14 cellular contexts compared by ENCODE assay signal in the genomic region with DNA sequence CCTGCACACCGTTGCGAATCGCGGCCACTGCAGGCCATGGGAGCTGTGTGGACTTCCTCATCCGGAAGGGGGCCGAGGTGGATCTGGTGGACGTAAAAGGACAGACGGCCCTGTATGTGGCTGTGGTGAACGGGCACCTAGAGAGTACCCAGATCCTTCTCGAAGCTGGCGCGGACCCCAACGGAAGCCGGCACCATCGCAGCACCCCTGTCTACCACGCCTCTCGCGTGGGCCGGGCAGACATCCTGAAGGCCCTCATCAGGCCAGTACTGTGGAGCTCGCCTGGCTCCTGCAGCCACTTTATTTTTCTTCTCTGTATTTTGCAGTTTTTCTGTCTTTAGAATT. TPM values are rescaled to one million over a fixed set of nuclear protein-coding genes. Genes with fewer than 3 reads are reported as not detected.
DNase-seq lines count a peak whose midpoint lies in the region; ATAC-seq, FAIRE-seq and TF ChIP-seq lines count a peak whose summit lies in the region.
"Had no signal": no experiment of that assay in that cellular context is flagged by ENCODE, and none has a peak within 500 bp of the region (broad histone marks: within the 10 kb centered on the region; RNA-seq: fewer than 3 reads in every experiment).

No MANE protein-coding gene starts in this region.

- peaks cover 67% of the 10 kb centered on the region for H3K4me1 ChIP-seq in HepG2 (ENCODE audit: insufficient read depth, low read length)
- H3K4me1 ChIP-seq in right lobe of liver: peaks cover 0 to 22% (median 9%) of the 10 kb centered on the region in 4 donors
- peaks cover 68% of the 10 kb centered on the region for H3K4me1 ChIP-seq in SJSA1 (replicated peaks)
- no peaks in the 10 kb centered on the region for H3K4me1 ChIP-seq in endodermal cell (ENCODE audit: control insufficient read depth, insufficient read depth, low read length)

- DNase-seq in HepG2 (ENCODE audit: low spot score) (no peak), right lobe of liver (no peak), SJSA1 (ENCODE audit: low read depth in 1 of 2, low spot score in 2 of 2) (no peak), endodermal cell (no peak), COLO668 (lab: John Stamatoyannopoulos, UW; ENCODE audit: unreplicated experiment) (no peak), EL (no peak), progenitor cell of endocrine pancreas (ENCODE audit: low spot score, unreplicated experiment) (no peak)
- DNase-seq in stimulated activated naive B cell treated with anti-CD40 and anti-IgM and Interleukin-4, amounts not matched to agents 10 μg/mL and 1 μg/mL and 100 μg/mL, for 72 hours: no peak
- DNase-seq: C1 segment of cervical spinal cord, MG63, NCI-H1092 treated with DMSO at 0.1 percent for 48 hours, NCI-H1694 treated with DMSO at 0.1 percent for 48 hours, NCI-H345, NCI-H526 treated with DMSO at 0.1 percent for 48 hours had no signal

- peak overlapping the region; percentile 83 for H3K27ac Mint-ChIP-seq in endodermal cell
- peak overlapping the region; percentile 2 for H3K27ac Mint-ChIP-seq in stimulated activated naive B cell treated with anti-CD40 and anti-IgM and Interleukin-4, amounts not matched to agents 10 μg/mL and 1 μg/mL and 100 μg/mL, for 72 hours
- H3K27ac Mint-ChIP-seq in progenitor cell of endocrine pancreas: no peak overlapping the region

- H3K27me3 ChIP-seq in HepG2 (ENCODE audit: control insufficient read depth in 1 of 2, insufficient read depth in 2 of 2, low read length in 2 of 2): no peaks in the 10 kb centered on the region
- H3K27me3 ChIP-seq in right lobe of liver: no peaks in the 10 kb centered on the region
- no peaks in the 10 kb centered on the region for H3K27me3 ChIP-seq in SJSA1 (replicated peaks)
- no peaks in the 10 kb centered on the region for H3K27me3 ChIP-seq in endodermal cell (ENCODE audit: control insufficient read depth, insufficient read depth, low read length, poor library complexity, severe bottlenecking)
- H3K27me3 ChIP-seq: MG63 had no signal

- H3K4me3 ChIP-seq in HepG2 (replicated peaks in 1 of 3; ENCODE audit: insufficient read depth in 1 of 3, low read depth in 2 of 3, low read length in 3 of 3) (no peak overlapping the region), right lobe of liver (no peak overlapping the region), SJSA1 (no peak overlapping the region), endodermal cell (ENCODE audit: low read length) (no peak overlapping the region)
- H3K4me3 ChIP-seq: MG63 had no signal

- no peak overlapping the region for H2AFZ ChIP-seq in HepG2 (ENCODE audit: low read length)

- no TSS peak for BruUV-seq in HepG2 (replicated peaks; lab: Mats Ljungman, UMichigan)

- no peaks in the 10 kb centered on the region for H3K27me3 Mint-ChIP-seq in endodermal cell (ENCODE audit: insufficient read depth)
- H3K27me3 Mint-ChIP-seq in stimulated activated naive B cell treated with anti-CD40 and anti-IgM and Interleukin-4, amounts not matched to agents 10 μg/mL and 1 μg/mL and 100 μg/mL, for 72 hours: no peaks in the 10 kb centered on the region
- H3K27me3 Mint-ChIP-seq in progenitor cell of endocrine pancreas: no peaks in the 10 kb centered on the region

- POLR2A ChIA-PET in HepG2 (lab: Yijun Ruan, JAX): interaction anchor here (2.1 kb wide), 1 partner anchor 14 kb away, joined by 5 read pairs; no protein-coding TSS in a partner anchor

- no peak overlapping the region for H3K4me3 Mint-ChIP-seq in endodermal cell
- H3K4me3 Mint-ChIP-seq in stimulated activated naive B cell treated with anti-CD40 and anti-IgM and Interleukin-4, amounts not matched to agents 10 μg/mL and 1 μg/mL and 100 μg/mL, for 72 hours: no peak overlapping the region
- no peak overlapping the region for H3K4me3 Mint-ChIP-seq in progenitor cell of endocrine pancreas (ENCODE audit: low read depth)

- peaks cover 90% of the 10 kb centered on the region for H3K79me2 ChIP-seq in HepG2 (ENCODE audit: insufficient read depth, low read length)

- intact Hi-C loops in HepG2 (cut with micrococcal nuclease; ENCODE audit: unreplicated experiment): loop anchor here (2.0 kb wide), 1 partner anchor 65 kb away; no protein-coding TSS in a partner anchor
- intact Hi-C loops in right lobe of liver (cut with DNase I): no loop called here

- H3K36me3 ChIP-seq in HepG2 (replicated peaks in 1 of 2; ENCODE audit: control insufficient read depth in 1 of 2, insufficient read depth in 2 of 2, low read length in 2 of 2) (peaks cover 31 to 73% of the 10 kb centered on the region in 2 experiments), right lobe of liver (peaks cover 0 to 30% (median 1%) of the 10 kb centered on the region in 4 donors), SJSA1 (peaks cover 88% of the 10 kb centered on the region), endodermal cell (ENCODE audit: control insufficient read depth, insufficient read depth, low read length) (peaks cover 75% of the 10 kb centered on the region)

- no peak for FAIRE-seq in HepG2 (lab: Jason Lieb, UNC)

- TF ChIP-seq RAD21 in HepG2 (CRISPR knock-in tag; IDR thresholded peaks at IDR 0.05): no peak

- H3K9me3 ChIP-seq in HepG2 (ENCODE audit: low read length) (no peaks in the 10 kb centered on the region), right lobe of liver (no peaks in the 10 kb centered on the region), SJSA1 (replicated peaks) (no peaks in the 10 kb centered on the region), endodermal cell (ENCODE audit: control insufficient read depth, low read length) (peaks cover 7% of the 10 kb centered on the region)

- TF ChIP-seq POLR2A in HepG2 (IDR thresholded peaks at IDR 0.05; ENCODE audit: insufficient read depth in 1 of 2, low read depth in 2 of 2, low read length in 2 of 2) (no peak), right lobe of liver (IDR thresholded peaks at IDR 0.05) (no peak)

- H3K9me3 Mint-ChIP-seq in endodermal cell (no peaks in the 10 kb centered on the region), progenitor cell of endocrine pancreas (ENCODE audit: low read depth) (no peaks in the 10 kb centered on the region)
- H3K9me3 Mint-ChIP-seq in stimulated activated naive B cell treated with anti-CD40 and anti-IgM and Interleukin-4, amounts not matched to agents 10 μg/mL and 1 μg/mL and 100 μg/mL, for 72 hours: no peaks in the 10 kb centered on the region

- TF ChIP-seq CTCF in HepG2 (CRISPR knock-in tag; IDR thresholded peaks at IDR 0.05) (no peak), right lobe of liver (IDR thresholded peaks at IDR 0.05) (no peak), endodermal cell (conservative IDR thresholded peaks at IDR 0.05) (no peak), progenitor cell of endocrine pancreas (IDR thresholded peaks at IDR 0.05; ENCODE audit: unreplicated experiment) (no peak)

- CTCF ChIA-PET in HepG2 (lab: Yijun Ruan, JAX; ENCODE audit: low intra/inter-chr PET ratio, low total read pairs): no interaction called here

- H3K9ac ChIP-seq in HepG2 (ENCODE audit: insufficient read depth, low read depth, low read length) (no peak overlapping the region), endodermal cell (ENCODE audit: extremely low read depth, low read length, poor library complexity, severe bottlenecking) (no peak overlapping the region)

- in situ Hi-C loops in HepG2 (cut with HindIII; ENCODE audit: extremely low pct_ligation_motif_present, low pct_unique_long_range_greater_than_20kb): no loop called here

- H3K4me1 Mint-ChIP-seq in endodermal cell (peaks cover 6% of the 10 kb centered on the region), progenitor cell of endocrine pancreas (ENCODE audit: low read depth) (peaks cover 29% of the 10 kb centered on the region)
- peaks cover 24 to 60% of the 10 kb centered on the region in 2 donors for H3K4me1 Mint-ChIP-seq in stimulated activated naive B cell treated with anti-CD40 and anti-IgM and Interleukin-4, amounts not matched to agents 10 μg/mL and 1 μg/mL and 100 μg/mL, for 72 hours

- ATAC-seq in HepG2 (no peak), right lobe of liver (no peak)
- ATAC-seq in stimulated activated naive B cell treated with anti-CD40 and anti-IgM and Interleukin-4, amounts not matched to agents 10 μg/mL and 1 μg/mL and 100 μg/mL, for 72 hours (replicated peaks): no peak

- peaks cover 12% of the 10 kb centered on the region for H4K20me1 ChIP-seq in HepG2 (ENCODE audit: insufficient read depth, low read length)

- H3K4me2 ChIP-seq in HepG2 (ENCODE audit: low read depth, low read length): no peak overlapping the region

- 97% methylated on average over 20 of the region's 20 CpGs for WGBS in HepG2 (ENCODE audit: low lambda C conversion rate)
- 80% methylated on average over 1 of the region's 20 CpGs for WGBS in right lobe of liver (ENCODE audit: insufficient coverage, low coverage, low lambda C conversion rate, missing lambda C conversion rate)
- WGBS in endodermal cell (ENCODE audit: insufficient coverage in 1 of 2, insufficient read length in 1 of 2), 2 experiments: 93 to 95% methylated on average over 20 of the region's 20 CpGs

- TF ChIP-seq EP300 in HepG2 (IDR thresholded peaks at IDR 0.05; ENCODE audit: low read depth in 2 of 2, low read length in 2 of 2) (no peak), HepG2 (CRISPR knock-in tag; IDR thresholded peaks at IDR 0.05; ENCODE audit: borderline replicate concordance) (no peak)

- H3K36me3 Mint-ChIP-seq in endodermal cell (ENCODE audit: low read depth): peaks cover 62% of the 10 kb centered on the region
- peaks cover 48 to 50% of the 10 kb centered on the region in 2 donors for H3K36me3 Mint-ChIP-seq in stimulated activated naive B cell treated with anti-CD40 and anti-IgM and Interleukin-4, amounts not matched to agents 10 μg/mL and 1 μg/mL and 100 μg/mL, for 72 hours
- peaks cover 24% of the 10 kb centered on the region for H3K36me3 Mint-ChIP-seq in progenitor cell of endocrine pancreas (ENCODE audit: insufficient read depth)

- H3K27ac ChIP-seq in HepG2 (ENCODE audit: extremely low read length, insufficient read depth, low read length) (peak overlapping the region; percentile 65), right lobe of liver (no peak overlapping the region), SJSA1 (peak overlapping the region; percentile 99), endodermal cell (ENCODE audit: low read depth, low read length) (no peak overlapping the region)

RNA-seq across cellular contexts. Expression of a gene that starts 9.0 kb away (rescaled TPM):
- total RNA-seq in HepG2 (2016; rRNA removed; fragmentation: Illumina TruSeq; extraction: Trizol) (47.5 and 48.6 TPM in 2 replicates), right lobe of liver (10 to 100 TPM in 2 of 6 experiments, 1 to 10 TPM in 4; 6.3 to 18.2 (median 8.4) TPM), endodermal cell (10 to 100 TPM; 39.0 to 39.6 TPM), progenitor cell of endocrine pancreas (42.3 and 46.8 TPM in 2 replicates)
- total RNA-seq in HepG2 (2016; cell fraction: cytosol; rRNA removed; fragmentation: Illumina TruSeq; extraction: Trizol; ENCODE audit: low read depth): 36.1 and 38.8 TPM in 2 replicates
- 42.9 and 49.7 TPM in 2 replicates for total RNA-seq in HepG2 (2016; cell fraction: insoluble cytoplasmic fraction; rRNA removed; fragmentation: Illumina TruSeq; extraction: Trizol)
- 46.0 and 48.9 TPM in 2 replicates for total RNA-seq in HepG2 (2016; cell fraction: membrane; rRNA removed; fragmentation: Illumina TruSeq; extraction: Trizol)
- 36.1 and 43.2 TPM in 2 replicates for total RNA-seq in HepG2 (2016; cell fraction: nucleus; rRNA removed; fragmentation: Illumina TruSeq; extraction: Trizol)
- polyA plus RNA-seq in HepG2 (2011; rRNA removed): 45.6 and 49.2 TPM in 2 replicates
- polyA plus RNA-seq in HepG2 (2011; cell fraction: cytosol; rRNA removed): 33.5 and 52.6 TPM in 2 replicates
- 151 and 167 TPM in 2 replicates for polyA plus RNA-seq in HepG2 (2011; cell fraction: nucleus; rRNA removed)
- 36.1 and 37.5 TPM in 2 replicates for polyA plus RNA-seq in HepG2 (2012)
- polyA plus RNA-seq in HepG2 (2016; cell fraction: cytosol; fragmentation: Illumina TruSeq; extraction: Trizol; ENCODE audit: low read depth): 39.0 and 42.6 TPM in 2 replicates
- polyA plus RNA-seq in HepG2 (2016; cell fraction: insoluble cytoplasmic fraction; fragmentation: Illumina TruSeq; extraction: Trizol; ENCODE audit: low read depth): 48.6 and 51.7 TPM in 2 replicates
- polyA plus RNA-seq in HepG2 (2016; cell fraction: membrane; fragmentation: Illumina TruSeq; extraction: Trizol; ENCODE audit: low read depth): 45.0 and 48.7 TPM in 2 replicates
- 83.8 and 85.3 TPM in 2 replicates for polyA plus RNA-seq in HepG2 (2016; cell fraction: nucleus; fragmentation: Illumina TruSeq; extraction: Trizol; ENCODE audit: insufficient read depth, low read depth)
- 19.6 and 68.1 TPM in 2 replicates for polyA minus RNA-seq in HepG2 (2011; rRNA and poly(A)+ RNA removed; ENCODE audit: low replicate concordance)
- 23.7 TPM in 2 replicates for polyA minus RNA-seq in HepG2 (2011; cell fraction: cytosol; rRNA and poly(A)+ RNA removed)
- polyA minus RNA-seq in HepG2 (2011; cell fraction: nucleus; rRNA and poly(A)+ RNA removed): 45.2 and 49.1 TPM in 2 replicates
- total RNA-seq in SJSA1 (2014; rRNA removed; shearing (Covaris generic)): 24.7 TPM in 2 replicates
- 23.2 TPM for polyA plus RNA-seq in endodermal cell (2013, experiment 1 of 2)
- polyA plus RNA-seq in endodermal cell (2013, experiment 2 of 2): 22.2 TPM

Comparison
In these comparisons a context has a peak if more than half of its experiments do, and no peak if none do; other contexts are left out.
1. H3K27ac ChIP-seq: peak in HepG2 (single experiment) and SJSA1 (single experiment); none in right lobe of liver (0 of 3) and endodermal cell (single experiment).